Comparison of ENCODE assay signal across 24 cellular contexts in the genomic region with DNA sequence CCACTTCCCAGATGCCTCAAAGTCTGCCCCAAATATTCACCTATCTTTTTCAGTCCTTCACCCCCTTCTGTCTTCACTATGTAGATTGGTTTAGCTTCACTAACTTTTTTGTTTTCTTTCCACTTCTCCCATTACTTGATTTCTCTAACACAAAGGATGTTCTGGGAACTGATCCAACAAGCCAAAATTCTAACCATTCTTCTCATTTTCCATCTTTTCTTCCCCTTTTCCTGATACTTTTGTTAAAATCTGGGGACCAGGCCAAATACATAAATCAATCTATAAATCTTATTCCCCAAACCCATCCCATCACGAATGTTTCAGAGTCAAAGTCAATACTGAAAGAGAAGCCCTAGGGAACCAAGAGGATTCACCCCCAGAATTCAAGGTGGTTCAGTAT.
"Had no signal": no experiment of that assay in that cellular context is flagged by ENCODE, and none has a peak within 500 bp of the region (broad histone marks: within the 10 kb centered on the region; RNA-seq: fewer than 3 reads in every experiment).

No MANE protein-coding gene starts in this region.

- H3K4me3 ChIP-seq: breast epithelium, dorsolateral prefrontal cortex, esophagus squamous epithelium, heart right ventricle, right lobe of liver, skin epidermis, tibial artery had no signal

- DNase-seq: activated CD4-positive, alpha-beta T cell treated with anti-CD3 and anti-CD28 coated beads for 4 hours; activated CD4-positive, alpha-beta T cell treated with anti-CD3 and anti-CD28 coated beads, Interleukin-2, amount 50 U/mL, for 48 hours; activated CD4-positive, CD25-positive, alpha-beta regulatory T cell; activated gamma-delta T cell; activated naive CD4-positive, alpha-beta T cell treated with anti-CD3 and anti-CD28 coated beads, Interleukin-2, amount 50 U/mL, for 16 hours; activated naive CD8-positive, alpha-beta T cell treated with anti-CD3 and anti-CD28 coated beads, Interleukin-2, amount 50 U/mL, for 24 hours; anterior cingulate cortex; dorsolateral prefrontal cortex; esophagus squamous epithelium; foreskin fibroblast; heart right ventricle; islet precursor cell; left cardiac atrium; naive B cell; occipital lobe; posterior cingulate gyrus; right lobe of liver; stimulated activated CD4-positive, alpha-beta T cell treated with anti-CD3 and anti-CD28 coated beads, Interleukin-1b, Interleukin-23, amount 100 ng/mL, for 48 hours; stimulated activated naive CD8-positive, alpha-beta T cell treated with anti-CD3 and anti-CD28 coated beads, Interleukin-15, amount 100 ng/mL, for 72 hours; T1000; tibial artery had no signal

- ATAC-seq: activated naive CD8-positive, alpha-beta T cell treated with anti-CD3 and anti-CD28 coated beads, Interleukin-2, amount 50 U/mL, for 24 hours; heart right ventricle; left cardiac atrium; right lobe of liver; stimulated activated effector memory CD8-positive, alpha-beta T cell treated with anti-CD3 and anti-CD28 coated beads, Interleukin-12 subunit alpha, Interleukin-12 subunit beta, amount 100 ng/mL, for 72 hours; stimulated activated naive CD8-positive, alpha-beta T cell treated with anti-CD3 and anti-CD28 coated beads, Interleukin-15, amount 100 ng/mL, for 72 hours had no signal
